8 cellular contexts compared by ENCODE assay signal in genomic region chr6:6002005-6002808, GRCh38. TPM values are rescaled to one million over a fixed set of nuclear protein-coding genes. Genes with fewer than 3 reads are reported as not detected.
DNase-seq lines count a peak whose midpoint lies in the region; ATAC-seq and TF ChIP-seq lines count a peak whose summit lies in the region.

No MANE protein-coding gene starts in this region.

- H3K4me3 ChIP-seq in esophagus muscularis mucosa: peak overlapping the region in 2 of 4 donors; percentile 4 to 48

- peaks cover 17 to 100% (median 89%) of the 10 kb centered on the region in 4 donors for H3K27me3 ChIP-seq in esophagus muscularis mucosa

- H3K9me3 ChIP-seq in esophagus muscularis mucosa: peaks cover 0 to 4% (median 0%) of the 10 kb centered on the region in 4 donors

- peaks cover 53% of the 10 kb centered on the region for H3K4me1 Mint-ChIP-seq in activated CD8-positive, alpha-beta memory T cell treated with anti-CD3 and anti-CD28 coated beads, Interleukin-2, amount 10 ng/mL, durations not matched to agents 7 days and 5 days
- peaks cover 13% of the 10 kb centered on the region for H3K4me1 Mint-ChIP-seq in progenitor cell of endocrine pancreas (ENCODE audit: low read depth)

- no peak for ATAC-seq in activated CD8-positive, alpha-beta memory T cell treated with anti-CD3 and anti-CD28 coated beads, Interleukin-2, amount 10 ng/mL, durations not matched to agents 7 days and 5 days
- no peak for ATAC-seq in GM21367 (IDR thresholded peaks at IDR 0.05; ENCODE audit: unreplicated experiment)
- ATAC-seq in HG03469 (IDR thresholded peaks at IDR 0.05; ENCODE audit: unreplicated experiment): no peak
- no peak for ATAC-seq in GM19463 (IDR thresholded peaks at IDR 0.05; ENCODE audit: unreplicated experiment)

- H3K27me3 Mint-ChIP-seq in activated CD8-positive, alpha-beta memory T cell treated with anti-CD3 and anti-CD28 coated beads, Interleukin-2, amount 10 ng/mL, durations not matched to agents 7 days and 5 days: peaks cover 95% of the 10 kb centered on the region
- H3K27me3 Mint-ChIP-seq in progenitor cell of endocrine pancreas: peaks cover 98% of the 10 kb centered on the region

- peak overlapping the region; percentile 69 for H3K4me3 Mint-ChIP-seq in activated CD8-positive, alpha-beta memory T cell treated with anti-CD3 and anti-CD28 coated beads, Interleukin-2, amount 10 ng/mL, durations not matched to agents 7 days and 5 days
- peak overlapping the region; percentile 48 for H3K4me3 Mint-ChIP-seq in progenitor cell of endocrine pancreas (ENCODE audit: low read depth)

- DNase-seq in GM20000 (ENCODE audit: low spot score) (peak; percentile 25), esophagus muscularis mucosa (ENCODE audit: extremely low spot score) (peak; percentile 74), progenitor cell of endocrine pancreas (ENCODE audit: low spot score, unreplicated experiment) (no peak)
- no peak for DNase-seq in activated CD8-positive, alpha-beta memory T cell treated with anti-CD3 and anti-CD28 coated beads, Interleukin-2, amount 10 ng/mL, durations not matched to agents 7 days and 5 days
- DNase-seq in activated CD4-positive, CD25-positive, alpha-beta regulatory T cell treated with anti-CD3 and anti-CD28 coated beads, Interleukin-2, amount 50 U/mL, for 72 hours: no peak

- H3K4me1 ChIP-seq in esophagus muscularis mucosa: peaks cover 54 to 71% (median 58%) of the 10 kb centered on the region in 4 donors

- intact Hi-C loops in esophagus muscularis mucosa (cut with DNase I): no loop called here

- H3K36me3 ChIP-seq in esophagus muscularis mucosa: no peaks in the 10 kb centered on the region

- CTCF ChIA-PET in activated CD8-positive, alpha-beta memory T cell treated with anti-CD3 and anti-CD28 coated beads, Interleukin-2, amount 10 ng/mL, durations not matched to agents 7 days and 5 days (lab: Charles Lee): interaction anchor here (0.5 to 1.6 kb wide), 2 partner anchors 8 to 531 kb away, joined by 3 to 5 read pairs; no protein-coding TSS in a partner anchor

- peak overlapping the region; percentile 63 for H3K27ac Mint-ChIP-seq in activated CD8-positive, alpha-beta memory T cell treated with anti-CD3 and anti-CD28 coated beads, Interleukin-2, amount 10 ng/mL, durations not matched to agents 7 days and 5 days
- no peak overlapping the region for H3K27ac Mint-ChIP-seq in progenitor cell of endocrine pancreas

- no peak for TF ChIP-seq CTCF in GM20000 (IDR thresholded peaks at IDR 0.05; ENCODE audit: extremely low read depth, missing control alignments)
- TF ChIP-seq CTCF in esophagus muscularis mucosa (IDR thresholded peaks at IDR 0.05): no peak
- no peak for TF ChIP-seq CTCF in progenitor cell of endocrine pancreas (IDR thresholded peaks at IDR 0.05; ENCODE audit: unreplicated experiment)

- 25% methylated on average over 38 of the region's 56 CpGs for WGBS in esophagus muscularis mucosa

- H3K27ac ChIP-seq in esophagus muscularis mucosa (replicated peaks in 1 of 4): no peak overlapping the region

- no peak for TF ChIP-seq POLR2A in esophagus muscularis mucosa (IDR thresholded peaks at IDR 0.05; ENCODE audit: low read depth)

- H3K9me3 Mint-ChIP-seq in activated CD8-positive, alpha-beta memory T cell treated with anti-CD3 and anti-CD28 coated beads, Interleukin-2, amount 10 ng/mL, durations not matched to agents 7 days and 5 days (ENCODE audit: low read depth): no peaks in the 10 kb centered on the region
- H3K9me3 Mint-ChIP-seq in progenitor cell of endocrine pancreas (ENCODE audit: low read depth): no peaks in the 10 kb centered on the region

- H3K36me3 Mint-ChIP-seq in activated CD8-positive, alpha-beta memory T cell treated with anti-CD3 and anti-CD28 coated beads, Interleukin-2, amount 10 ng/mL, durations not matched to agents 7 days and 5 days: peaks cover 26% of the 10 kb centered on the region
- no peaks in the 10 kb centered on the region for H3K36me3 Mint-ChIP-seq in progenitor cell of endocrine pancreas (ENCODE audit: insufficient read depth)

- TF ChIP-seq EP300 in esophagus muscularis mucosa (IDR thresholded peaks at IDR 0.05): no peak

RNA-seq across cellular contexts. Expression of gene NRN1, which starts 4.5 kb away (rescaled TPM):
- total RNA-seq in activated CD8-positive, alpha-beta memory T cell treated with anti-CD3 and anti-CD28 coated beads, Interleukin-2, amount 10 ng/mL, durations not matched to agents 7 days and 5 days: 1 to 10 TPM in 1 of 2 experiments, under 1 TPM in 1; 0.26 to 1.7 TPM
- total RNA-seq in esophagus muscularis mucosa: 10 to 100 TPM; 12.9 to 24.2 (median 19.7) TPM
- total RNA-seq in progenitor cell of endocrine pancreas: not detected in 2 replicates

Comparison
In these comparisons a context has a peak if more than half of its experiments do, and no peak if none do; other contexts are left out.
1. DNase-seq: peak in GM20000 (single experiment) and esophagus muscularis mucosa (single experiment); none in activated CD8-positive, alpha-beta memory T cell treated with anti-CD3 and anti-CD28 coated beads, Interleukin-2, amount 10 ng/mL, durations not matched to agents 7 days and 5 days (single experiment), progenitor cell of endocrine pancreas (single experiment) and activated CD4-positive, CD25-positive, alpha-beta regulatory T cell treated with anti-CD3 and anti-CD28 coated beads, Interleukin-2, amount 50 U/mL, for 72 hours (single experiment).
2. RNA of gene NRN1, which starts 4.5 kb away (total RNA-seq): 12.9 to 24.2 TPM in esophagus muscularis mucosa; 0.26 to 1.7 TPM in activated CD8-positive, alpha-beta memory T cell treated with anti-CD3 and anti-CD28 coated beads, Interleukin-2, amount 10 ng/mL, durations not matched to agents 7 days and 5 days and not detected in progenitor cell of endocrine pancreas; every median in the first group is over 4 times any median in the second.